ENCODE assay signal across 18 cellular contexts in genomic region chr17:41915020-41915419, GRCh38. TPM values are rescaled to one million over a fixed set of nuclear protein-coding genes. Genes with fewer than 3 reads are reported as not detected.
DNase-seq lines count a peak whose midpoint lies in the region; ATAC-seq and TF ChIP-seq lines count a peak whose summit lies in the region.
"Had no signal": no experiment of that assay in that cellular context is flagged by ENCODE, and none has a peak within 500 bp of the region (broad histone marks: within the 10 kb centered on the region; RNA-seq: fewer than 3 reads in every experiment).

No MANE protein-coding gene starts in this region.

- intact Hi-C loops in vagina (cut with DNase I), result no loop called here

- no peak for ATAC-seq in HG03457 (IDR thresholded peaks at IDR 0.05; ENCODE audit: unreplicated experiment)

- H3K4me2 ChIP-seq in BLaER1 treated with 17β-estradiol and CSF1 and Interleukin-3, amounts not matched to agents 10 nM and 100 nM, result peak overlapping the region; percentile 11 to 97 (median 94); a peak in 20 of 22 replicates

- no peaks in the 10 kb centered on the region for H3K27me3 ChIP-seq in BLaER1 treated with 17β-estradiol and CSF1 and Interleukin-3, amounts not matched to agents 10 nM and 100 nM
- H3K27me3 ChIP-seq in HUES6 (ENCODE audit: control insufficient read depth, insufficient read depth, low read length) (no peaks in the 10 kb centered on the region), vagina (no peaks in the 10 kb centered on the region)

- peaks cover 49% of the 10 kb centered on the region for H3K4me1 Mint-ChIP-seq in brain
- H3K4me1 Mint-ChIP-seq in mesothelial cell of epicardium, result peaks cover 39% of the 10 kb centered on the region

- H3K36me3 Mint-ChIP-seq in brain (peaks cover 44% of the 10 kb centered on the region), mesothelial cell of epicardium (peaks cover 15% of the 10 kb centered on the region)

- no peak for TF ChIP-seq POLR2A in vagina (IDR thresholded peaks at IDR 0.05)

- H3K27me3 Mint-ChIP-seq in brain (peaks cover 3% of the 10 kb centered on the region), mesothelial cell of epicardium (ENCODE audit: low read depth) (no peaks in the 10 kb centered on the region)
- H3K27me3 Mint-ChIP-seq: activated CD4-positive, alpha-beta memory T cell treated with anti-CD3 and anti-CD28 coated beads, Interleukin-2, amount 10 ng/mL, durations not matched to agents 7 days and 5 days had no signal

- H3K9me3 Mint-ChIP-seq in brain (no peaks in the 10 kb centered on the region), mesothelial cell of epicardium (no peaks in the 10 kb centered on the region)
- H3K9me3 Mint-ChIP-seq: activated CD4-positive, alpha-beta memory T cell treated with anti-CD3 and anti-CD28 coated beads, Interleukin-2, amount 10 ng/mL, durations not matched to agents 7 days and 5 days had no signal

- TF ChIP-seq CTCF in brain (conservative IDR thresholded peaks at IDR 0.05) (no peak), mesothelial cell of epicardium (IDR thresholded peaks at IDR 0.05; ENCODE audit: unreplicated experiment) (no peak), vagina (IDR thresholded peaks at IDR 0.05) (no peak)

- H3K27ac Mint-ChIP-seq in brain (peak overlapping the region in 4 of 5 experiments; percentile 51 to 81 (median 65)), mesothelial cell of epicardium (peak overlapping the region; percentile 56)
- H3K27ac Mint-ChIP-seq: activated CD4-positive, alpha-beta memory T cell treated with anti-CD3 and anti-CD28 coated beads, Interleukin-2, amount 10 ng/mL, durations not matched to agents 7 days and 5 days had no signal

- H3K27ac ChIP-seq in BLaER1 treated with 17β-estradiol and CSF1 and Interleukin-3, amounts not matched to agents 10 nM and 100 nM, result no peak overlapping the region; a peak in 1 of 22 replicates
- peak overlapping the region; percentile 1; the same call in 1 of the 2 replicates for H3K27ac ChIP-seq in HUES6 (ENCODE audit: low read depth, low read length)
- no peak overlapping the region for H3K27ac ChIP-seq in vagina
- H3K27ac ChIP-seq: left ventricle myocardium inferior had no signal

- no peaks in the 10 kb centered on the region for H3K9me3 ChIP-seq in BLaER1 treated with 17β-estradiol and CSF1 and Interleukin-3, amounts not matched to agents 10 nM and 100 nM (replicated peaks in 1 of 11)
- no peaks in the 10 kb centered on the region for H3K9me3 ChIP-seq in HUES6 (ENCODE audit: control insufficient read depth, insufficient read depth, low read depth, low read length)
- H3K9me3 ChIP-seq in vagina, result no peaks in the 10 kb centered on the region
- H3K9me3 ChIP-seq: left ventricle myocardium inferior had no signal

- H3K4me3 Mint-ChIP-seq in brain (peak overlapping the region in 4 of 5 experiments; percentile 56 to 90 (median 66)), mesothelial cell of epicardium (no peak overlapping the region)

- H3K4me1 ChIP-seq in BLaER1 treated with 17β-estradiol and CSF1 and Interleukin-3, amounts not matched to agents 10 nM and 100 nM, result peaks cover 44 to 52% (median 49%) of the 10 kb centered on the region in 10 experiments
- H3K4me1 ChIP-seq in HUES6 (ENCODE audit: control insufficient read depth, insufficient read depth, low read length), result peaks cover 38% of the 10 kb centered on the region
- peaks cover 35% of the 10 kb centered on the region for H3K4me1 ChIP-seq in vagina

- peak overlapping the region in 5 of 11 experiments; percentile 8 to 33 (median 24); a peak in 4 of 22 replicates for H3K9ac ChIP-seq in BLaER1 treated with 17β-estradiol and CSF1 and Interleukin-3, amounts not matched to agents 10 nM and 100 nM
- H3K9ac ChIP-seq in HUES6 (ENCODE audit: low read length), result peak overlapping the region; percentile 5

- H3K36me3 ChIP-seq in BLaER1 treated with 17β-estradiol and CSF1 and Interleukin-3, amounts not matched to agents 10 nM and 100 nM, result peaks cover 45 to 70% (median 62%) of the 10 kb centered on the region in 11 experiments
- H3K36me3 ChIP-seq in HUES6 (ENCODE audit: control insufficient read depth, insufficient read depth, low read length) (peaks cover 46% of the 10 kb centered on the region), vagina (peaks cover 0 to 25% of the 10 kb centered on the region in 2 donors)

- DNase-seq in mesothelial cell of epicardium (ENCODE audit: low spot score in 2 of 2, unreplicated experiment in 2 of 2), result no peak
- no peak for DNase-seq in vagina (ENCODE audit: extremely low spot score in 2 of 2)
- no peak for DNase-seq in A172 (ENCODE audit: low spot score)
- no peak for DNase-seq in OCI-M2 (lab: John Stamatoyannopoulos, UW; ENCODE audit: unreplicated experiment)
- DNase-seq: activated CD4-positive, alpha-beta memory T cell treated with anti-CD3 and anti-CD28 coated beads, Interleukin-2, amount 10 ng/mL, durations not matched to agents 7 days and 5 days; activated effector memory CD4-positive, alpha-beta T cell treated with Interleukin-2 at 50 U/mL for 16 hours; AML-193; dermis blood vessel endothelial cell; DMS53; hippocampal formation; left ventricle myocardium inferior; NCI-H1694 treated with DMSO at 0.1 percent for 48 hours; NCI-H510A; stimulated activated CD4-positive, alpha-beta T cell treated with anti-CD3 and anti-CD28 coated beads, Interleukin-15, amount 100 ng/mL, for 24 hours had no signal

- no peak overlapping the region for H3K4me3 ChIP-seq in BLaER1 treated with 17β-estradiol and CSF1 and Interleukin-3, amounts not matched to agents 10 nM and 100 nM
- H3K4me3 ChIP-seq in HUES6 (ENCODE audit: low read depth, low read length) (no peak overlapping the region), vagina (no peak overlapping the region)
- H3K4me3 ChIP-seq: left ventricle myocardium inferior had no signal

- H4K20me1 ChIP-seq in BLaER1 treated with 17β-estradiol and CSF1 and Interleukin-3, amounts not matched to agents 10 nM and 100 nM, result peaks cover 47 to 86% (median 83%) of the 10 kb centered on the region in 11 experiments; a peak in 21 of 22 replicates

RNA-seq across cellular contexts. Expression of gene ACLY, which starts 3.7 kb away (rescaled TPM):
- 126 TPM for polyA plus RNA-seq in brain (ENCODE audit: insufficient read depth, low read depth, low replicate concordance)
- total RNA-seq in mesothelial cell of epicardium, result 126 to 133 TPM (median 130 TPM) in 3 replicates
- 74.9 TPM for total RNA-seq in vagina
- 212 and 231 TPM in 2 replicates for total RNA-seq in A172 (2014; rRNA removed; shearing (Covaris generic))

RNA-seq across cellular contexts. Expression of gene ODAD4, which starts 15.4 kb away (rescaled TPM):
- 6.2 TPM for polyA plus RNA-seq in brain (ENCODE audit: insufficient read depth, low read depth, low replicate concordance)
- total RNA-seq in mesothelial cell of epicardium (1.3 to 2.1 TPM (median 1.7 TPM) in 3 replicates), vagina (1.7 TPM)
- total RNA-seq in A172 (2014; rRNA removed; shearing (Covaris generic)), result 1.8 and 2.2 TPM in 2 replicates

RNA-seq across cellular contexts. Expression of gene KLHL11, which starts 49.8 kb away (rescaled TPM):
- 2.2 TPM for polyA plus RNA-seq in brain (ENCODE audit: insufficient read depth, low read depth, low replicate concordance)
- total RNA-seq in mesothelial cell of epicardium (21.4 to 22.1 TPM (median 21.9 TPM) in 3 replicates), vagina (15.2 TPM)
- total RNA-seq in A172 (2014; rRNA removed; shearing (Covaris generic)), result 31.5 and 34.8 TPM in 2 replicates

RNA-seq across cellular contexts. Expression of gene CNP, which starts 51.6 kb away (rescaled TPM):
- 808 TPM for polyA plus RNA-seq in brain (ENCODE audit: insufficient read depth, low read depth, low replicate concordance)
- total RNA-seq in mesothelial cell of epicardium (67.6 to 70.2 TPM (median 68.1 TPM) in 3 replicates), vagina (54.0 TPM)
- 110 and 127 TPM in 2 replicates for total RNA-seq in A172 (2014; rRNA removed; shearing (Covaris generic))
